ENCODE assay signal across 1 cellular context in genomic region chr19:55080121-55080914, GRCh38.
TF ChIP-seq lines count a peak whose summit lies in the region.

No MANE protein-coding gene starts in this region.

TF ChIP-seq in HCT116, 20 proteins besides CTCF, POLR2A, EP300 and RAD21 (continued from another document):
- TF ChIP-seq POLR2AphosphoS5 (IDR thresholded peaks at IDR 0.05; ENCODE audit: low read depth, low read length), result peak; percentile 71
- TF ChIP-seq ZNF274 (IDR thresholded peaks at IDR 0.05; ENCODE audit: low read depth, low read length), result no peak
- TF ChIP-seq SRF (IDR thresholded peaks at IDR 0.05; ENCODE audit: low read depth), result no peak
- TF ChIP-seq JUND (IDR thresholded peaks at IDR 0.05), result no peak
- TF ChIP-seq CEBPB (IDR thresholded peaks at IDR 0.05; ENCODE audit: low read depth), result no peak
- no peak; the same call in 1 of the 2 replicates for TF ChIP-seq ELF1 (IDR thresholded peaks at IDR 0.05; ENCODE audit: borderline replicate concordance, low read depth)
- TF ChIP-seq REST (IDR thresholded peaks at IDR 0.05; ENCODE audit: low read depth), result no peak
- TF ChIP-seq YY1 (IDR thresholded peaks at IDR 0.05; ENCODE audit: extremely low read depth, insufficient replicate concordance, low read depth, low read length), result no peak
